17 cellular contexts compared by ENCODE assay signal in genomic region chr4:57989430-57989829, GRCh38.
DNase-seq lines count a peak whose midpoint lies in the region; ATAC-seq, FAIRE-seq and TF ChIP-seq lines count a peak whose summit lies in the region.
"Had no signal": no experiment of that assay in that cellular context is flagged by ENCODE, and none has a peak within 500 bp of the region (broad histone marks: within the 10 kb centered on the region; RNA-seq: fewer than 3 reads in every experiment).

No MANE protein-coding gene starts in this region.

- H3K27me3 ChIP-seq in GM23338 (ENCODE audit: insufficient read depth) (no peaks in the 10 kb centered on the region), Karpas-422 (ENCODE audit: low read length) (no peaks in the 10 kb centered on the region), esophagus muscularis mucosa (no peaks in the 10 kb centered on the region)

- no peak overlapping the region for H3K27ac ChIP-seq in GM23338 (ENCODE audit: low read depth)
- H3K27ac ChIP-seq in Karpas-422 (ENCODE audit: low read length) = no peak overlapping the region
- no peak overlapping the region for H3K27ac ChIP-seq in esophagus muscularis mucosa (replicated peaks in 1 of 4)

- H3K4me1 ChIP-seq in GM23338 (ENCODE audit: insufficient read depth) = no peaks in the 10 kb centered on the region
- no peaks in the 10 kb centered on the region for H3K4me1 ChIP-seq in Karpas-422 (ENCODE audit: low read length)
- peaks cover 0 to 12% (median 8%) of the 10 kb centered on the region in 4 donors for H3K4me1 ChIP-seq in esophagus muscularis mucosa

- no peak overlapping the region for H3K4me3 ChIP-seq in GM23338
- no peak overlapping the region for H3K4me3 ChIP-seq in Karpas-422 (ENCODE audit: low read length)
- H3K4me3 ChIP-seq in esophagus muscularis mucosa = no peak overlapping the region

- peak; percentile 8 for DNase-seq in GM23338 (ENCODE audit: low spot score)
- peak; percentile 18 for DNase-seq in WTC11 (ENCODE audit: low spot score)
- DNase-seq in iPS-NIHi7 (ENCODE audit: extremely low spot score) = peak; percentile 16
- DNase-seq in Karpas-422 = no peak
- DNase-seq in esophagus muscularis mucosa (ENCODE audit: extremely low spot score) = no peak
- DNase-seq in frontal cortex (ENCODE audit: low spot score in 2 of 2) = no peak
- DNase-seq: C1 segment of cervical spinal cord; Calu3; CD4-positive, alpha-beta memory T cell; COR-L47; DMS53; DMS79 treated with DMSO at 0.1 percent for 48 hours; GOT3; HCEC 1CT had no signal

- WGBS in esophagus muscularis mucosa = 80% methylated on average over 4 of the region's 6 CpGs

- H3K4me2 ChIP-seq in GM23338 (no peak overlapping the region), Karpas-422 (ENCODE audit: low read depth, low read length, poor library complexity, severe bottlenecking) (no peak overlapping the region)

- CTCF ChIA-PET in WTC11 (lab: Charles Lee) = no interaction called here

- no peaks in the 10 kb centered on the region; the same call in 2 of the 3 replicates for H3K36me3 Mint-ChIP-seq in GM23338 (ENCODE audit: low read depth)
- H3K36me3 Mint-ChIP-seq in WTC11 = no peaks in the 10 kb centered on the region
- H3K36me3 Mint-ChIP-seq: CD4-positive, alpha-beta memory T cell had no signal

- H3K9me3 Mint-ChIP-seq in GM23338 = no peaks in the 10 kb centered on the region; the same call in 2 of the 3 replicates
- H3K9me3 Mint-ChIP-seq in WTC11 = peaks cover 8% of the 10 kb centered on the region

- no peak overlapping the region for H3K4me3 Mint-ChIP-seq in GM23338
- H3K4me3 Mint-ChIP-seq in WTC11 = no peak overlapping the region
- H3K4me3 Mint-ChIP-seq: CD4-positive, alpha-beta memory T cell had no signal

- no peaks in the 10 kb centered on the region for H3K36me3 ChIP-seq in GM23338 (ENCODE audit: insufficient read depth)
- H3K36me3 ChIP-seq in Karpas-422 (ENCODE audit: insufficient read depth, low read length) = no peaks in the 10 kb centered on the region
- no peaks in the 10 kb centered on the region for H3K36me3 ChIP-seq in esophagus muscularis mucosa

- H3K79me2 ChIP-seq in GM23338 (replicated peaks; ENCODE audit: insufficient read depth) (no peaks in the 10 kb centered on the region), Karpas-422 (ENCODE audit: low read length) (no peaks in the 10 kb centered on the region)

- intact Hi-C loops in esophagus muscularis mucosa (cut with DNase I) = no loop called here

- TF ChIP-seq CTCF in GM23338 (conservative IDR thresholded peaks at IDR 0.05; ENCODE audit: low read depth in 2 of 2) (no peak), WTC11 (IDR thresholded peaks at IDR 0.05) (no peak), esophagus muscularis mucosa (IDR thresholded peaks at IDR 0.05) (no peak)

- H3F3A ChIP-seq in GM23338 (replicated peaks; ENCODE audit: low read depth) = no peaks in the 10 kb centered on the region

- H3K9me3 ChIP-seq in Karpas-422 (ENCODE audit: low read length) = peaks cover 24% of the 10 kb centered on the region
- H3K9me3 ChIP-seq in esophagus muscularis mucosa = no peaks in the 10 kb centered on the region

- POLR2A ChIA-PET in WTC11 (lab: Charles Lee) = no interaction called here

- TF ChIP-seq POLR2A in esophagus muscularis mucosa (IDR thresholded peaks at IDR 0.05; ENCODE audit: low read depth) = no peak

- H2AFZ ChIP-seq in GM23338 = peak overlapping the region; percentile 19; the same call in 1 of the 2 replicates
- no peak overlapping the region; the same call in 1 of the 2 replicates for H2AFZ ChIP-seq in Karpas-422 (ENCODE audit: low read length)

- H4K20me1 ChIP-seq in GM23338 (replicated peaks; ENCODE audit: insufficient read depth) (no peaks in the 10 kb centered on the region), Karpas-422 (ENCODE audit: insufficient read depth, low read depth, low read length) (no peaks in the 10 kb centered on the region)

- FAIRE-seq in frontal cortex (lab: Jason Lieb, UNC) = no peak
- FAIRE-seq: G401.6, GM12892, H54 had no signal

- H3K27me3 Mint-ChIP-seq in GM23338 (ENCODE audit: insufficient read depth, low read depth, poor library complexity) (no peaks in the 10 kb centered on the region), WTC11 (ENCODE audit: low read depth) (no peaks in the 10 kb centered on the region)
- H3K27me3 Mint-ChIP-seq: CD4-positive, alpha-beta memory T cell had no signal

- TF ChIP-seq EP300 in esophagus muscularis mucosa (IDR thresholded peaks at IDR 0.05) = no peak

- ATAC-seq in GM23338 = peak; percentile 49
- ATAC-seq in WTC11 = peak; percentile 63

- no peaks in the 10 kb centered on the region for H3K4me1 Mint-ChIP-seq in GM23338
- H3K4me1 Mint-ChIP-seq in WTC11 = no peaks in the 10 kb centered on the region
- H3K4me1 Mint-ChIP-seq: CD4-positive, alpha-beta memory T cell had no signal

- no peak overlapping the region for H3K27ac Mint-ChIP-seq in GM23338
- H3K27ac Mint-ChIP-seq in WTC11 = no peak overlapping the region
- H3K27ac Mint-ChIP-seq: CD4-positive, alpha-beta memory T cell had no signal

- no peaks in the 10 kb centered on the region for H3K9me2 ChIP-seq in GM23338 (ENCODE audit: insufficient read depth)
- no peaks in the 10 kb centered on the region for H3K9me2 ChIP-seq in Karpas-422 (replicated peaks; ENCODE audit: insufficient read depth, low read length)

- no peak overlapping the region for H3K9ac ChIP-seq in Karpas-422 (ENCODE audit: low read length)

TF ChIP-seq in GM23338, 12 proteins besides CTCF, POLR2A, EP300 and RAD21 (continues in another document):
- TF ChIP-seq ZNF331 (CRISPR knock-in tag; IDR thresholded peaks at IDR 0.05; ENCODE audit: low read depth) (no peak), ZNF114 (CRISPR knock-in tag; IDR thresholded peaks at IDR 0.05) (no peak), REST (IDR thresholded peaks at IDR 0.05; ENCODE audit: unreplicated experiment) (no peak), POLR2AphosphoS5 (IDR thresholded peaks at IDR 0.05; ENCODE audit: low read depth) (no peak), JUNB (IDR thresholded peaks at IDR 0.05; ENCODE audit: unreplicated experiment) (no peak), STAT1 (IDR thresholded peaks at IDR 0.05; ENCODE audit: unreplicated experiment) (no peak), NANOG (IDR thresholded peaks at IDR 0.05; ENCODE audit: borderline replicate concordance) (no peak), CREB1 (CRISPR knock-in tag; IDR thresholded peaks at IDR 0.05; ENCODE audit: low read depth) (no peak)

TF ChIP-seq in WTC11, 78 proteins besides CTCF, POLR2A, EP300 and RAD21 (continues in another document):
- no peak for TF ChIP-seq CREM (CRISPR knock-in tag; IDR thresholded peaks at IDR 0.05)
- TF ChIP-seq ZNF532 (CRISPR knock-in tag; IDR thresholded peaks at IDR 0.05; ENCODE audit: borderline replicate concordance) = no peak
- no peak for TF ChIP-seq FOXP1 (CRISPR knock-in tag; IDR thresholded peaks at IDR 0.05; ENCODE audit: borderline replicate concordance)
- no peak for TF ChIP-seq ZNF396 (CRISPR knock-in tag; IDR thresholded peaks at IDR 0.05; ENCODE audit: borderline replicate concordance)
- TF ChIP-seq SP1 (CRISPR knock-in tag; conservative IDR thresholded peaks at IDR 0.05) = no peak
- TF ChIP-seq ZNF232 (CRISPR knock-in tag; IDR thresholded peaks at IDR 0.05) = no peak
- TF ChIP-seq ZSCAN18 (CRISPR knock-in tag; IDR thresholded peaks at IDR 0.05) = no peak
- no peak for TF ChIP-seq NR1H2 (CRISPR knock-in tag; IDR thresholded peaks at IDR 0.05)
- TF ChIP-seq MAX (CRISPR knock-in tag; IDR thresholded peaks at IDR 0.05) = no peak
- no peak for TF ChIP-seq ELF4 (CRISPR knock-in tag; IDR thresholded peaks at IDR 0.05; ENCODE audit: low read depth)
- no peak for TF ChIP-seq RELA (CRISPR knock-in tag; IDR thresholded peaks at IDR 0.05; ENCODE audit: borderline replicate concordance)
- TF ChIP-seq NFE2L1 (CRISPR knock-in tag; IDR thresholded peaks at IDR 0.05) = no peak

Comparison
In these comparisons a context has a peak if more than half of its experiments do, and no peak if none do; other contexts are left out.
1. DNase-seq: peak in GM23338 (single experiment), WTC11 (single experiment) and iPS-NIHi7 (single experiment); none in Karpas-422 (single experiment), esophagus muscularis mucosa (single experiment) and frontal cortex (0 of 2).